ENCODE assay signal across 17 cellular contexts in genomic region chr4:101183224-101183623, GRCh38.
DNase-seq lines count a peak whose midpoint lies in the region; ATAC-seq and TF ChIP-seq lines count a peak whose summit lies in the region.
"Had no signal": no experiment of that assay in that cellular context is flagged by ENCODE, and none has a peak within 500 bp of the region (broad histone marks: within the 10 kb centered on the region; RNA-seq: fewer than 3 reads in every experiment).

No MANE protein-coding gene starts in this region.

- no peaks in the 10 kb centered on the region for H3K27me3 Mint-ChIP-seq in naive B cell
- H3K27me3 Mint-ChIP-seq: CD4-positive, alpha-beta memory T cell had no signal

- no peak for TF ChIP-seq CTCF in RWPE2 (IDR thresholded peaks at IDR 0.05; ENCODE audit: poor library complexity, severe bottlenecking)

- peaks cover 2% of the 10 kb centered on the region for H3K9me3 ChIP-seq in RWPE2 (ENCODE audit: severe bottlenecking)

- H3K27ac Mint-ChIP-seq in naive B cell: no peak overlapping the region
- H3K27ac Mint-ChIP-seq: T-helper 1 cell treated with Interleukin-12 subunit alpha and Interleukin-12 subunit beta and Interleukin-4 antibody, amounts not matched to agents 30 μg/mL and 1 μg/mL, for 36 hours had no signal

- no peaks in the 10 kb centered on the region for H3K27me3 ChIP-seq in RWPE2 (ENCODE audit: insufficient read depth, poor library complexity, severe bottlenecking)

- H3K36me3 Mint-ChIP-seq in naive B cell: peaks cover 15 to 21% of the 10 kb centered on the region in 2 donors

- peaks cover 0 to 8% (median 0%) of the 10 kb centered on the region in 7 donors for H3K9me3 Mint-ChIP-seq in naive B cell
- H3K9me3 Mint-ChIP-seq: T-helper 1 cell treated with Interleukin-12 subunit alpha and Interleukin-12 subunit beta and Interleukin-4 antibody, amounts not matched to agents 30 μg/mL and 1 μg/mL, for 36 hours had no signal

- DNase-seq in RWPE2 (ENCODE audit: low spot score) (no peak), naive B cell (no peak), NCI-H345 (lab: John Stamatoyannopoulos, UW) (no peak)
- DNase-seq: Calu3; CD4-positive, alpha-beta memory T cell; NCI-H1436; NCI-H2029; NCI-H2171 treated with DMSO at 0.1 percent for 48 hours; NCI-H510A; NCI-H82; SIG-M5 had no signal

- no peak overlapping the region for H3K4me3 Mint-ChIP-seq in naive B cell
- H3K4me3 Mint-ChIP-seq: CD4-positive, alpha-beta memory T cell; T-helper 1 cell treated with Interleukin-12 subunit alpha and Interleukin-12 subunit beta and Interleukin-4 antibody, amounts not matched to agents 30 μg/mL and 1 μg/mL, for 36 hours had no signal

- H3K4me1 Mint-ChIP-seq in naive B cell: peaks cover 52 to 57% (median 54%) of the 10 kb centered on the region in 3 donors

- H3K4me3 ChIP-seq in RWPE2 (ENCODE audit: severe bottlenecking): no peak overlapping the region

- peaks cover 16% of the 10 kb centered on the region for H3K36me3 ChIP-seq in RWPE2 (ENCODE audit: low read depth)

- H3K4me1 ChIP-seq in RWPE2 (ENCODE audit: insufficient read depth, poor library complexity, severe bottlenecking): peaks cover 25% of the 10 kb centered on the region

- peak; percentile 72 for ATAC-seq in GM18498 (IDR thresholded peaks at IDR 0.05; ENCODE audit: unreplicated experiment)
- ATAC-seq in GM21390 (IDR thresholded peaks at IDR 0.05; ENCODE audit: unreplicated experiment): peak; percentile 64
- 0 out of 3 replicates have a peak, but pooled peaks have one; percentile 9 for ATAC-seq in RWPE2 (ENCODE audit: low read depth)
- peak; percentile 45 to 50 for ATAC-seq in naive B cell (ENCODE audit: low read depth in 2 of 2)
- no peak for ATAC-seq in HG03095 (IDR thresholded peaks at IDR 0.05; ENCODE audit: unreplicated experiment)
- ATAC-seq in HG03342 (IDR thresholded peaks at IDR 0.05; ENCODE audit: unreplicated experiment): no peak
- no peak for ATAC-seq in GM18520 (IDR thresholded peaks at IDR 0.05; ENCODE audit: unreplicated experiment)

- H3K27ac ChIP-seq in RWPE2 (ENCODE audit: poor library complexity, severe bottlenecking): peak overlapping the region; percentile 30

Comparison
In these comparisons a context has a peak if more than half of its experiments do, and no peak if none do; other contexts are left out.
1. ATAC-seq: peak in GM18498 (single experiment), GM21390 (single experiment), RWPE2 (single experiment) and naive B cell (2 of 2); none in HG03095 (single experiment), HG03342 (single experiment) and GM18520 (single experiment).